In the genomic region with DNA sequence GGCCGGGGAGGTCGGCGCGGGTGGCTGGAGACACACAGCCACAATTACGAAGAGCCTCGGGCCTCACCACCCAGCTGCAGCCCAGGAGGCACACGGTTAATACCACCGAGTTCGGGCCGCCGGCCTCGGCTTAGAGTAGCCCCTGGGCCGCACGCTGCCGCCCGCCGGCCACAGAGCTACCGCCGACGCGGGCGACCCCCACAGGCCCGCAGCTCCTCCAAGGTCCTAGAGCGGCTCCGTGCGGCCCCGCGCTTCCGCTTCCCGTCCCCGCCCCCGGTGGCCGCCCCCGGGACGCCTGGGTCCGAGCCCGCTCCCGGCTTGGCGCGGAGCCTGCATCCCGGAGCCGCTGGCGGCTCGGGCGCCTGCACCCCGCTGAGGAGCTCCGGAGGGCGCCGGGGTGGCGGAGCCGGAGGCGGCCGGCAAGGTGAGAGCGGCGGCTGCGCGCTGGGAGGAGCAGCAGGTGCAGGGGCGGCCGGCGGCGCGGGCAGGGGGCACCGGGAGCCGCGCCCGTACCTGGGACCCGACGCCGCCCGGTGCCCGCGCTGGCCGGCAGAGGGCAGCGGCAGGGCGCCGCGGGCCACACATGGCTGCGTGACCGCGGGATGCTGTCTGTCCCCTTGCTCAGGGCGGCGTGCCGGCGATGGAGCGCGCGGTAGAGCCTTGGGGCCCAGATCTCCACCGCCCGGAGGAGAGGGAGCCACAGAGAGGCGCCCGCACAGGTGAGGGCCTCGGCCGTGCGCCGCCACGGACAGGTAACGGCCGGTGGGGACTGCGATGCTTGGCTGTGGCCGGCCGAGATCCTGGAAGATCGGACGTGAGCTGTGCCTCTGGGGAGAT, we compare ENCODE assay signal across 8 cellular contexts. TPM values are rescaled to one million over a fixed set of nuclear protein-coding genes. Genes with fewer than 3 reads are reported as not detected.
DNase-seq lines count a peak whose midpoint lies in the region; ATAC-seq and TF ChIP-seq lines count a peak whose summit lies in the region.

A gene (plus strand): TSS at position 266 of the 837 bp plus-strand sequence. CDS start 375 bp downstream, at position 641.

- peak in 3 of 4 experiments; percentile 42 to 54 (median 50) for TF ChIP-seq CTCF in uterus (IDR thresholded peaks at IDR 0.05)

- peaks cover 16% of the 10 kb centered on the region for H3K79me2 ChIP-seq in GM23248 (ENCODE audit: insufficient read depth)

- H3K9me2 ChIP-seq in GM23248 (ENCODE audit: insufficient read depth): no peaks in the 10 kb centered on the region

- peak within 1 kb of the TSS; percentile 85 for H3K4me3 ChIP-seq in GM23248
- H3K4me3 ChIP-seq in MG63: peak within 1 kb of the TSS; percentile 97
- peak within 1 kb of the TSS; percentile 67 for H3K4me3 ChIP-seq in neuron (ENCODE audit: low read length)
- H3K4me3 ChIP-seq in uterus: peak within 1 kb of the TSS; percentile 60 to 62

- H3K9me3 Mint-ChIP-seq in activated naive CD4-positive, alpha-beta T cell treated with anti-CD3 and anti-CD28 coated beads, Interleukin-2, amount 50 U/mL, for 72 hours: no peaks in the 10 kb centered on the region

- peak; percentile 53 to 54 for TF ChIP-seq POLR2A in uterus (IDR thresholded peaks at IDR 0.05)

- peak; percentile 90 for DNase-seq in EH (ENCODE audit: low read depth)
- peak; percentile 94 for DNase-seq in GM23248
- peak; percentile 86 for DNase-seq in MG63
- peak; percentile 92 for DNase-seq in SHP77 treated with DMSO at 0.1 percent for 48 hours (lab: John Stamatoyannopoulos, UW)
- peak in 1 of 2 donors; percentile 57 for DNase-seq in activated naive CD4-positive, alpha-beta T cell treated with anti-CD3 and anti-CD28 coated beads, Interleukin-2, amount 50 U/mL, for 72 hours (ENCODE audit: low spot score in 2 of 2)
- no peak for DNase-seq in glomerular endothelial cell (ENCODE audit: extremely low read depth, low read depth, low spot score)
- peak; percentile 82 to 86 for DNase-seq in uterus

- no peaks in the 10 kb centered on the region for H3K36me3 ChIP-seq in GM23248 (ENCODE audit: low read depth)
- peaks cover 17% of the 10 kb centered on the region for H3K36me3 ChIP-seq in MG63
- peaks cover 25% of the 10 kb centered on the region for H3K36me3 ChIP-seq in neuron (ENCODE audit: insufficient read depth, low read length)
- no peaks in the 10 kb centered on the region for H3K36me3 ChIP-seq in uterus

- H3K27me3 ChIP-seq in GM23248 (replicated peaks; ENCODE audit: insufficient read depth) (no peaks in the 10 kb centered on the region), MG63 (no peaks in the 10 kb centered on the region), neuron (ENCODE audit: insufficient read depth, low read length) (no peaks in the 10 kb centered on the region), uterus (no peaks in the 10 kb centered on the region)

- ATAC-seq in activated naive CD4-positive, alpha-beta T cell treated with anti-CD3 and anti-CD28 coated beads, Interleukin-2, amount 50 U/mL, for 72 hours: peak; percentile 71 to 79

- no peaks in the 10 kb centered on the region for H4K20me1 ChIP-seq in GM23248 (ENCODE audit: insufficient read depth)

- peaks cover 23% of the 10 kb centered on the region; the same call in 1 of the 2 replicates for H3F3A ChIP-seq in GM23248 (ENCODE audit: insufficient read depth)

- peak within 1 kb of the TSS; percentile 82 for H3K4me2 ChIP-seq in GM23248 (ENCODE audit: unreplicated experiment)

- in situ Hi-C loops in GM23248 (cut with MboI): no loop called here

- H2AFZ ChIP-seq in GM23248: peak within 1 kb of the TSS; percentile 86
- no peak within 1 kb of the TSS for H2AFZ ChIP-seq in neuron (ENCODE audit: low read depth, low read length)

- peak within 1 kb of the TSS; percentile 86 to 88 for H3K27ac Mint-ChIP-seq in activated naive CD4-positive, alpha-beta T cell treated with anti-CD3 and anti-CD28 coated beads, Interleukin-2, amount 50 U/mL, for 72 hours

- H3K9me3 ChIP-seq in GM23248 (ENCODE audit: low read depth) (no peaks in the 10 kb centered on the region), MG63 (no peaks in the 10 kb centered on the region), neuron (ENCODE audit: low read length) (no peaks in the 10 kb centered on the region), uterus (no peaks in the 10 kb centered on the region)

- intact Hi-C loops in uterus (cut with DNase I; ENCODE audit: low total_unique reads): no loop called here

- peak within 1 kb of the TSS; percentile 85 for H3K9ac ChIP-seq in GM23248

- 0 to 1% methylated on average over 54 to 94 of the region's 103 CpGs for WGBS in GM23248 (ENCODE audit: low coverage in 1 of 2, low lambda C conversion rate in 2 of 2, missing lambda C conversion rate in 2 of 2), 2 experiments

- H3K27ac ChIP-seq in GM23248: peak within 1 kb of the TSS; percentile 75
- H3K27ac ChIP-seq in uterus: peak within 1 kb of the TSS; percentile 61 to 70

- H3K36me3 Mint-ChIP-seq in activated naive CD4-positive, alpha-beta T cell treated with anti-CD3 and anti-CD28 coated beads, Interleukin-2, amount 50 U/mL, for 72 hours: peaks cover 7 to 14% of the 10 kb centered on the region in 2 donors

- peaks cover 7% of the 10 kb centered on the region for H3K4me1 ChIP-seq in GM23248 (ENCODE audit: insufficient read depth)
- peaks cover 34% of the 10 kb centered on the region for H3K4me1 ChIP-seq in neuron (ENCODE audit: insufficient read depth, low read length)
- H3K4me1 ChIP-seq in uterus: peaks cover 0 to 9% of the 10 kb centered on the region in 2 donors

RNA-seq across cellular contexts. Expression of the gene that starts here (rescaled TPM):
- total RNA-seq in GM23248 (2014; rRNA removed; shearing (Covaris generic)): 6.3 and 16.2 TPM in 2 replicates
- 0.65 and 0.81 TPM in 2 replicates for polyA plus RNA-seq in GM23248 (2016; fragmentation: Nextera tagmentation; extraction: Ambion mirVana)
- 17.2 and 19.8 TPM in 2 replicates for total RNA-seq in MG63 (2014; rRNA removed; shearing (Covaris generic); ENCODE audit: low replicate concordance)
- total RNA-seq in activated naive CD4-positive, alpha-beta T cell treated with anti-CD3 and anti-CD28 coated beads, Interleukin-2, amount 50 U/mL, for 72 hours: 10 to 100 TPM in 1 of 2 donors, 1 to 10 TPM in 1; 7.6 to 10.9 TPM
- 14.0 and 14.4 TPM in 2 replicates for total RNA-seq in glomerular endothelial cell
- 10 to 100 TPM in 3 of 4 donors, 1 to 10 TPM in 1; 2.6 to 21.0 (median 12.7) TPM for total RNA-seq in uterus
